In genomic region chr6:118356054-118356453, GRCh38 we compare ENCODE assay signal across 26 cellular contexts.
DNase-seq lines count a peak whose midpoint lies in the region; ATAC-seq and TF ChIP-seq lines count a peak whose summit lies in the region.
"Had no signal": no experiment of that assay in that cellular context is flagged by ENCODE, and none has a peak within 500 bp of the region (broad histone marks: within the 10 kb centered on the region; RNA-seq: fewer than 3 reads in every experiment).

No MANE protein-coding gene starts in this region.

- H3K4me1 ChIP-seq in GM23338 (ENCODE audit: insufficient read depth) (no peaks in the 10 kb centered on the region), BE2C (no peaks in the 10 kb centered on the region), Caco-2 (no peaks in the 10 kb centered on the region)

- DNase-seq in AG09309 (ENCODE audit: low read depth) = peak; percentile 4
- DNase-seq in GM23338 (ENCODE audit: low spot score) = no peak
- peak; percentile 13 for DNase-seq in astrocyte of the spinal cord (ENCODE audit: low read depth, low spot score)
- DNase-seq in fibroblast of the conjunctiva (ENCODE audit: low read depth) = peak; percentile 28
- no peak for DNase-seq in NCI-H345 (lab: John Stamatoyannopoulos, UW)
- DNase-seq in BE2C = no peak
- DNase-seq in Caco-2 = no peak
- no peak for DNase-seq in DMS153 treated with DMSO at 0.1 percent for 48 hours (lab: John Stamatoyannopoulos, UW; ENCODE audit: unreplicated experiment)
- DNase-seq: C1 segment of cervical spinal cord; Calu3; CD8-positive, alpha-beta T cell; DMS153; EL; GF-D8; H7; MG63; NCI-H1417; NCI-H1930; NCI-H2227 treated with DMSO at 0.1 percent for 48 hours; NCI-H510A treated with DMSO at 0.1 percent for 48 hours; NCI-H774; NK-92 treated with Interleukin-12 subunit alpha and Interleukin-12 subunit beta, amount 100 ng/mL, for 24 hours; SIG-M5; SK-N-SH had no signal

- TF ChIP-seq CTCF in AG09309 (IDR thresholded peaks at IDR 0.05; ENCODE audit: control insufficient read depth, insufficient read depth, low read depth, low read length, missing control alignments) (no peak), GM23338 (conservative IDR thresholded peaks at IDR 0.05; ENCODE audit: low read depth in 2 of 2) (no peak), astrocyte of the spinal cord (IDR thresholded peaks at IDR 0.05; ENCODE audit: low read depth, low read length) (no peak), BE2C (IDR thresholded peaks at IDR 0.05; ENCODE audit: low read depth, low read length) (no peak), Caco-2 (IDR thresholded peaks at IDR 0.05; ENCODE audit: insufficient read depth in 1 of 2, low read depth in 1 of 2, low read length in 1 of 2, severe bottlenecking in 1 of 2, unreplicated experiment in 1 of 2) (no peak)

- ATAC-seq in GM23338 = no peak
- ATAC-seq: CD8-positive, alpha-beta T cell; K562; Panc1 had no signal

- 0 out of 2 replicates have a peak overlapping the region, but pooled peaks have one; percentile 33 for H3K27ac Mint-ChIP-seq in GM23338
- no peak overlapping the region for H3K27ac Mint-ChIP-seq in Caco-2 (ENCODE audit: unreplicated experiment)
- H3K27ac Mint-ChIP-seq: CD8-positive, alpha-beta T cell had no signal

- H3K27me3 ChIP-seq in GM23338 (ENCODE audit: insufficient read depth) (no peaks in the 10 kb centered on the region), BE2C (no peaks in the 10 kb centered on the region), Caco-2 (replicated peaks; ENCODE audit: control insufficient read depth, insufficient read depth, low read length) (no peaks in the 10 kb centered on the region)
- H3K27me3 ChIP-seq: MG63 had no signal

- H3K4me1 Mint-ChIP-seq in GM23338 (0 out of 3 replicates have a peak, but pooled peaks cover 4% of the 10 kb centered on the region), Caco-2 (ENCODE audit: low read depth, unreplicated experiment) (no peaks in the 10 kb centered on the region)

- H4K20me1 ChIP-seq in GM23338 (replicated peaks; ENCODE audit: insufficient read depth) = no peaks in the 10 kb centered on the region

- H3K27me3 Mint-ChIP-seq in GM23338 (ENCODE audit: insufficient read depth, low read depth, poor library complexity) (peaks cover 2% of the 10 kb centered on the region), Caco-2 (ENCODE audit: insufficient read depth, unreplicated experiment) (peaks cover 4% of the 10 kb centered on the region)

- H3K36me3 Mint-ChIP-seq in GM23338 (ENCODE audit: low read depth) = no peaks in the 10 kb centered on the region
- H3K36me3 Mint-ChIP-seq in Caco-2 (ENCODE audit: insufficient read depth, unreplicated experiment) = no peaks in the 10 kb centered on the region

- H3K9me3 Mint-ChIP-seq in GM23338 = peaks cover 5% of the 10 kb centered on the region; the same call in 1 of the 3 replicates
- H3K9me3 Mint-ChIP-seq in Caco-2 (ENCODE audit: unreplicated experiment) = no peaks in the 10 kb centered on the region

- CTCF ChIA-PET in Caco-2 (lab: Charles Lee) = no interaction called here

- POLR2A ChIA-PET in Caco-2 (lab: Charles Lee) = no interaction called here

- no peaks in the 10 kb centered on the region for H3K9me3 ChIP-seq in BE2C
- no peaks in the 10 kb centered on the region for H3K9me3 ChIP-seq in Caco-2
- H3K9me3 ChIP-seq: MG63, SK-N-SH had no signal

- in situ Hi-C loops in astrocyte of the spinal cord (cut with HindIII; ENCODE audit: low sequenced_read_pairs) = no loop called here

- no peak overlapping the region for H3K4me2 ChIP-seq in GM23338
- H3K4me2 ChIP-seq: SK-N-SH had no signal

- H2AFZ ChIP-seq in GM23338 = no peak overlapping the region

- BruUV-seq in Caco-2 (replicated peaks; lab: Mats Ljungman, UMichigan) = no TSS peak

- no peak overlapping the region for H3K27ac ChIP-seq in GM23338 (ENCODE audit: low read depth)

- H3F3A ChIP-seq in GM23338 (replicated peaks; ENCODE audit: low read depth) = no peaks in the 10 kb centered on the region

- no peaks in the 10 kb centered on the region for H3K79me2 ChIP-seq in GM23338 (replicated peaks; ENCODE audit: insufficient read depth)

- H3K36me3 ChIP-seq in GM23338 (ENCODE audit: insufficient read depth) (no peaks in the 10 kb centered on the region), BE2C (no peaks in the 10 kb centered on the region), Caco-2 (ENCODE audit: control insufficient read depth, insufficient read depth, low read length) (no peaks in the 10 kb centered on the region)
- H3K36me3 ChIP-seq: MG63 had no signal

- H3K4me3 Mint-ChIP-seq in GM23338 = no peak overlapping the region
- H3K4me3 Mint-ChIP-seq in Caco-2 (ENCODE audit: unreplicated experiment) = no peak overlapping the region
- H3K4me3 Mint-ChIP-seq: CD8-positive, alpha-beta T cell had no signal

- H3K4me3 ChIP-seq in AG09309 (ENCODE audit: control insufficient read depth, low read depth, low read length) (no peak overlapping the region), GM23338 (no peak overlapping the region), astrocyte of the spinal cord (ENCODE audit: low read depth, low read length) (no peak overlapping the region), BE2C (ENCODE audit: low read depth, low read length) (no peak overlapping the region), Caco-2 (ENCODE audit: low read depth, low read length) (no peak overlapping the region)
- H3K4me3 ChIP-seq: K562, MG63 had no signal

- intact Hi-C loops in Caco-2 (cut with micrococcal nuclease; ENCODE audit: unreplicated experiment) = no loop called here

- H3K9me2 ChIP-seq in GM23338 (ENCODE audit: insufficient read depth) = no peaks in the 10 kb centered on the region
- H3K9me2 ChIP-seq: SK-N-SH had no signal

TF ChIP-seq in GM23338, 12 proteins besides CTCF, POLR2A, EP300 and RAD21 (continues in another document):
- TF ChIP-seq NANOG (IDR thresholded peaks at IDR 0.05; ENCODE audit: borderline replicate concordance) (no peak), STAT1 (IDR thresholded peaks at IDR 0.05; ENCODE audit: unreplicated experiment) (no peak), POLR2AphosphoS5 (IDR thresholded peaks at IDR 0.05; ENCODE audit: low read depth) (no peak), ZNF331 (CRISPR knock-in tag; IDR thresholded peaks at IDR 0.05; ENCODE audit: low read depth) (no peak), ZNF114 (CRISPR knock-in tag; IDR thresholded peaks at IDR 0.05) (no peak), EZH2 (IDR thresholded peaks at IDR 0.05; ENCODE audit: low read depth, unreplicated experiment) (no peak), JUNB (IDR thresholded peaks at IDR 0.05; ENCODE audit: unreplicated experiment) (no peak), CREB1 (CRISPR knock-in tag; IDR thresholded peaks at IDR 0.05; ENCODE audit: low read depth) (no peak), REST (IDR thresholded peaks at IDR 0.05; ENCODE audit: unreplicated experiment) (no peak)

Comparison
In these comparisons a context has a peak if more than half of its experiments do, and no peak if none do; other contexts are left out.
1. DNase-seq: peak in AG09309 (single experiment), astrocyte of the spinal cord (single experiment) and fibroblast of the conjunctiva (single experiment); none in GM23338 (single experiment), NCI-H345 (single experiment), BE2C (single experiment), Caco-2 (0 of 2) and DMS153 treated with DMSO at 0.1 percent for 48 hours (single experiment).